14 cellular contexts compared by ENCODE assay signal in genomic region chr10:3526721-3527120, GRCh38.
DNase-seq lines count a peak whose midpoint lies in the region; ATAC-seq and TF ChIP-seq lines count a peak whose summit lies in the region.
"Had no signal": no experiment of that assay in that cellular context is flagged by ENCODE, and none has a peak within 500 bp of the region (broad histone marks: within the 10 kb centered on the region; RNA-seq: fewer than 3 reads in every experiment).

No MANE protein-coding gene starts in this region.

- no peak overlapping the region for H4K12ac ChIP-seq in trophoblast cell (ENCODE audit: low read depth, low read length)

- 34% methylated on average over 5 of the region's 5 CpGs for WGBS in SK-N-SH (ENCODE audit: low lambda C conversion rate)
- 100% methylated on average over 2 of the region's 5 CpGs for WGBS in trophoblast cell (ENCODE audit: extremely low coverage, insufficient coverage, insufficient read length)

- no peak overlapping the region for H3K27ac Mint-ChIP-seq in activated naive CD4-positive, alpha-beta T cell treated with anti-CD3 and anti-CD28 coated beads, Interleukin-2, amount 50 U/mL, for 72 hours
- H3K27ac Mint-ChIP-seq: activated CD4-positive, alpha-beta T cell treated with anti-CD3 and anti-CD28 coated beads for 36 hours; activated naive CD4-positive, alpha-beta T cell treated with anti-CD3 and anti-CD28 coated beads, Interleukin-2, amount 10 ng/mL, durations not matched to agents 7 days and 5 days; endodermal cell had no signal

- peaks cover 6% of the 10 kb centered on the region for H3K79me1 ChIP-seq in trophoblast cell (ENCODE audit: low read length)

- H4K8ac ChIP-seq in trophoblast cell (ENCODE audit: low read depth, low read length): no peak overlapping the region

- ATAC-seq in activated naive CD4-positive, alpha-beta T cell treated with anti-CD3 and anti-CD28 coated beads, Interleukin-2, amount 50 U/mL, for 72 hours: no peak
- ATAC-seq in HG03442 (IDR thresholded peaks at IDR 0.05; ENCODE audit: unreplicated experiment): no peak
- ATAC-seq: activated CD4-positive, alpha-beta T cell treated with anti-CD3 and anti-CD28 coated beads for 36 hours had no signal

- H2BK120ac ChIP-seq in trophoblast cell (ENCODE audit: insufficient read depth, low read length, poor library complexity): no peak overlapping the region

- no peak overlapping the region for H3K4me3 ChIP-seq in AG09309 (ENCODE audit: control insufficient read depth, low read depth, low read length)
- no peak overlapping the region for H3K4me3 ChIP-seq in SK-N-SH (ENCODE audit: low read depth in 2 of 2, low read length in 1 of 2)
- no peak overlapping the region for H3K4me3 ChIP-seq in trophoblast cell (ENCODE audit: low read depth, low read length)
- H3K4me3 ChIP-seq: HAP-1, SK-N-MC had no signal

- no peaks in the 10 kb centered on the region for H3K36me3 Mint-ChIP-seq in activated naive CD4-positive, alpha-beta T cell treated with anti-CD3 and anti-CD28 coated beads, Interleukin-2, amount 50 U/mL, for 72 hours
- H3K36me3 Mint-ChIP-seq: activated naive CD4-positive, alpha-beta T cell treated with anti-CD3 and anti-CD28 coated beads, Interleukin-2, amount 10 ng/mL, durations not matched to agents 7 days and 5 days had no signal

- peak in 1 of 2 experiments; percentile 54; a peak in 2 of 4 replicates for TF ChIP-seq EP300 in SK-N-SH (IDR thresholded peaks at IDR 0.05; ENCODE audit: borderline replicate concordance in 1 of 2, low read depth in 1 of 2, low read length in 1 of 2)

- peaks cover 33% of the 10 kb centered on the region for H3F3A ChIP-seq in SK-N-SH (replicated peaks; ENCODE audit: insufficient read depth)

- no peak overlapping the region for H3K4ac ChIP-seq in trophoblast cell (ENCODE audit: low read depth, low read length)

- H3K79me2 ChIP-seq in SK-N-SH (ENCODE audit: insufficient read depth) (no peaks in the 10 kb centered on the region), trophoblast cell (ENCODE audit: control insufficient read depth, insufficient read depth, low read length, poor library complexity) (peaks cover 2% of the 10 kb centered on the region)

- no peak overlapping the region for H3K14ac ChIP-seq in trophoblast cell (ENCODE audit: low read length)

- CTCF ChIA-PET in SK-N-SH (lab: Yijun Ruan, JAX): no interaction called here

- H3K9me3 Mint-ChIP-seq in activated naive CD4-positive, alpha-beta T cell treated with anti-CD3 and anti-CD28 coated beads, Interleukin-2, amount 50 U/mL, for 72 hours: no peaks in the 10 kb centered on the region
- H3K9me3 Mint-ChIP-seq: activated naive CD4-positive, alpha-beta T cell treated with anti-CD3 and anti-CD28 coated beads, Interleukin-2, amount 10 ng/mL, durations not matched to agents 7 days and 5 days; endodermal cell had no signal

- H3K9ac ChIP-seq in SK-N-SH (peak overlapping the region; percentile 52; the same call in 1 of the 2 replicates), trophoblast cell (ENCODE audit: low read length) (no peak overlapping the region)

- in situ Hi-C loops in ACHN (cut with HindIII; ENCODE audit: low pct_ligation_motif_present, low pct_unique_long_range_greater_than_20kb, low sequenced_read_pairs): no loop called here

- no peaks in the 10 kb centered on the region for H3K27me3 ChIP-seq in SK-N-SH (ENCODE audit: insufficient read depth)
- no peaks in the 10 kb centered on the region for H3K27me3 ChIP-seq in trophoblast cell (ENCODE audit: insufficient read depth, low read length)

- H2BK12ac ChIP-seq in trophoblast cell (ENCODE audit: low read length): peak overlapping the region; percentile 15

- no peaks in the 10 kb centered on the region for H3K9me2 ChIP-seq in SK-N-SH

- H3K18ac ChIP-seq in trophoblast cell (ENCODE audit: low read length): no peak overlapping the region

- no peaks in the 10 kb centered on the region for H3K9me3 ChIP-seq in SK-N-SH
- no peaks in the 10 kb centered on the region for H3K9me3 ChIP-seq in trophoblast cell (ENCODE audit: insufficient read depth, low read depth, low read length)
- H3K9me3 ChIP-seq: HAP-1 had no signal

- H2AFZ ChIP-seq in SK-N-SH (ENCODE audit: low read depth) (no peak overlapping the region), trophoblast cell (ENCODE audit: insufficient read depth, low read length, poor library complexity) (no peak overlapping the region)

- peak overlapping the region; percentile 32 for H4K91ac ChIP-seq in trophoblast cell (ENCODE audit: low read depth, low read length)

- peak overlapping the region; percentile 66 to 99; a peak in 3 of 4 replicates for H3K27ac ChIP-seq in SK-N-SH (ENCODE audit: low read depth in 2 of 2, low read length in 1 of 2)
- H3K27ac ChIP-seq in trophoblast cell (ENCODE audit: low read depth, low read length): no peak overlapping the region
- H3K27ac ChIP-seq: SK-N-MC had no signal

- H3K4me1 ChIP-seq in SK-N-SH (ENCODE audit: control insufficient read depth in 1 of 2, insufficient read depth in 2 of 2, low read depth in 1 of 2, low read length in 1 of 2) (peaks cover 3 to 25% of the 10 kb centered on the region in 2 experiments), trophoblast cell (ENCODE audit: control insufficient read depth in 1 of 2, insufficient read depth in 2 of 2, low read length in 2 of 2) (peaks cover 3 to 6% of the 10 kb centered on the region in 2 experiments)
- H3K4me1 ChIP-seq: HAP-1 had no signal

- H3K36me3 ChIP-seq in SK-N-SH (replicated peaks in 1 of 2; ENCODE audit: control insufficient read depth in 1 of 2, insufficient read depth in 2 of 2, low read length in 1 of 2) (no peaks in the 10 kb centered on the region), trophoblast cell (ENCODE audit: control insufficient read depth in 1 of 2, insufficient read depth in 2 of 2, low read length in 2 of 2) (no peaks in the 10 kb centered on the region)
- H3K36me3 ChIP-seq: HAP-1 had no signal

- H3K23ac ChIP-seq in trophoblast cell (ENCODE audit: low read length): no peak overlapping the region

- DNase-seq in AG09309 (ENCODE audit: low read depth): peak; percentile 80
- no peak for DNase-seq in SK-N-SH
- DNase-seq in fibroblast of the conjunctiva (ENCODE audit: low read depth): peak; percentile 77
- DNase-seq in trophoblast cell: peak in 1 of 2 donors; percentile 60
- no peak for DNase-seq in activated naive CD4-positive, alpha-beta T cell treated with anti-CD3 and anti-CD28 coated beads, Interleukin-2, amount 50 U/mL, for 72 hours (ENCODE audit: low spot score in 2 of 2)
- no peak for DNase-seq in cerebellum (ENCODE audit: low spot score)
- no peak for DNase-seq in ACHN
- DNase-seq: activated CD4-positive, alpha-beta T cell treated with anti-CD3 and anti-CD28 coated beads for 36 hours; activated naive CD4-positive, alpha-beta T cell treated with anti-CD3 and anti-CD28 coated beads, Interleukin-2, amount 10 ng/mL, durations not matched to agents 7 days and 5 days; endodermal cell; NCI-H526 treated with DMSO at 0.1 percent for 48 hours had no signal

- no peaks in the 10 kb centered on the region for H4K20me1 ChIP-seq in SK-N-SH (ENCODE audit: insufficient read depth)

- no peak overlapping the region for H2BK5ac ChIP-seq in trophoblast cell (ENCODE audit: low read depth, low read length, poor library complexity)

- POLR2A ChIA-PET in SK-N-SH (lab: Yijun Ruan, JAX): no interaction called here

- H2AK5ac ChIP-seq in trophoblast cell (ENCODE audit: low read length): no peak overlapping the region

- no peak for TF ChIP-seq RAD21 in SK-N-SH (IDR thresholded peaks at IDR 0.05; ENCODE audit: low read length)

- peak overlapping the region; percentile 49 for H3K4me2 ChIP-seq in SK-N-SH
- no peak overlapping the region for H3K4me2 ChIP-seq in trophoblast cell (ENCODE audit: low read length)

- no peak for TF ChIP-seq CTCF in AG09309 (IDR thresholded peaks at IDR 0.05; ENCODE audit: control insufficient read depth, insufficient read depth, low read depth, low read length, missing control alignments)
- no peak for TF ChIP-seq CTCF in SK-N-SH (IDR thresholded peaks at IDR 0.05)

TF ChIP-seq in SK-N-SH, 30 proteins besides CTCF, POLR2A, EP300 and RAD21:
- TF ChIP-seq SMC3 (IDR thresholded peaks at IDR 0.05; ENCODE audit: low read depth, low read length) (no peak), FOXM1 (IDR thresholded peaks at IDR 0.05; ENCODE audit: low read depth) (no peak), POLR2AphosphoS5 (IDR thresholded peaks at IDR 0.05; ENCODE audit: low read depth, low read length) (no peak), NFIC (IDR thresholded peaks at IDR 0.05; ENCODE audit: borderline replicate concordance) (peak; percentile 23; the same call in 1 of the 2 replicates), NRF1 (IDR thresholded peaks at IDR 0.05; ENCODE audit: low read depth, low read length) (no peak), MXI1 (IDR thresholded peaks at IDR 0.05; ENCODE audit: low read depth, low read length) (no peak), PBX3 (IDR thresholded peaks at IDR 0.05) (peak; percentile 50; the same call in 1 of the 2 replicates), MEF2A (IDR thresholded peaks at IDR 0.05; ENCODE audit: borderline replicate concordance, low read depth) (peak; percentile 91), JUND (IDR thresholded peaks at IDR 0.05) (peak; percentile 40), FOXJ3 (CRISPR knock-in tag; IDR thresholded peaks at IDR 0.05) (no peak), FOSL2 (IDR thresholded peaks at IDR 0.05; ENCODE audit: borderline replicate concordance, low read depth) (peak; percentile 60; the same call in 1 of the 2 replicates), RXRA (IDR thresholded peaks at IDR 0.05; ENCODE audit: borderline replicate concordance, low read depth) (0 out of 2 replicates have a peak, but pooled peaks have one; percentile 51), SIN3A (IDR thresholded peaks at IDR 0.05; ENCODE audit: borderline replicate concordance, low read depth, low read length) (no peak), RCOR1 (IDR thresholded peaks at IDR 0.05; ENCODE audit: low read length) (no peak), GATA2 (CRISPR knock-in tag; IDR thresholded peaks at IDR 0.05) (no peak), MAX (IDR thresholded peaks at IDR 0.05; ENCODE audit: low read depth) (no peak), TCF12 (IDR thresholded peaks at IDR 0.05) (peak; percentile 34; the same call in 1 of the 2 replicates)

Comparison
In these comparisons a context has a peak if more than half of its experiments do, and no peak if none do; other contexts are left out.
1. DNase-seq: peak in AG09309 (single experiment) and fibroblast of the conjunctiva (single experiment); none in SK-N-SH (single experiment), activated naive CD4-positive, alpha-beta T cell treated with anti-CD3 and anti-CD28 coated beads, Interleukin-2, amount 50 U/mL, for 72 hours (0 of 2), cerebellum (single experiment) and ACHN (single experiment).